Comparison of ENCODE assay signal across 23 cellular contexts in genomic region chr9:92709240-92709639, GRCh38.
"Had no signal": no experiment of that assay in that cellular context is flagged by ENCODE, and none has a peak within 500 bp of the region (broad histone marks: within the 10 kb centered on the region; RNA-seq: fewer than 3 reads in every experiment).

No MANE protein-coding gene starts in this region.

- H3K4me3 ChIP-seq: coronary artery, lower lobe of right lung, right atrium auricular region, upper lobe of left lung had no signal

- ATAC-seq: left colon, lower lobe of right lung, SK-N-SH treated with all-trans-retinoic acid at 6 μM for 48 hours had no signal

- H3K4me3 Mint-ChIP-seq: activated CD4-positive, alpha-beta memory T cell treated with anti-CD3 and anti-CD28 coated beads, Interleukin-2, amount 10 ng/mL, durations not matched to agents 7 days and 5 days; activated T-cell treated with anti-CD3 and anti-CD28 coated beads, Interleukin-2, amount 50 U/mL, for 24 hours; central memory CD8-positive, alpha-beta T cell; mesothelial cell of epicardium; nephron progenitor cell; stimulated activated naive CD8-positive, alpha-beta T cell treated with anti-CD3 and anti-CD28 coated beads, Interleukin-15, Interleukin-2, amounts not matched to agents 100 ng/mL and 50 ng/mL, for 24 hours had no signal

- H3K27ac ChIP-seq: coronary artery, lower lobe of right lung, right atrium auricular region, upper lobe of left lung had no signal

- H3K9me3 ChIP-seq: lower lobe of right lung, right atrium auricular region, upper lobe of left lung had no signal

- H3K27me3 Mint-ChIP-seq: activated CD4-positive, alpha-beta memory T cell treated with anti-CD3 and anti-CD28 coated beads, Interleukin-2, amount 10 ng/mL, durations not matched to agents 7 days and 5 days; activated T-cell treated with anti-CD3 and anti-CD28 coated beads, Interleukin-2, amount 50 U/mL, for 24 hours; central memory CD8-positive, alpha-beta T cell; progenitor cell of endocrine pancreas; stimulated activated naive CD8-positive, alpha-beta T cell treated with anti-CD3 and anti-CD28 coated beads, Interleukin-15, Interleukin-2, amounts not matched to agents 100 ng/mL and 50 ng/mL, for 24 hours had no signal

- H3K27me3 ChIP-seq: right atrium auricular region, upper lobe of left lung had no signal

- H3K9me3 Mint-ChIP-seq: activated CD4-positive, alpha-beta memory T cell treated with anti-CD3 and anti-CD28 coated beads, Interleukin-2, amount 10 ng/mL, durations not matched to agents 7 days and 5 days; activated T-cell treated with anti-CD3 and anti-CD28 coated beads, Interleukin-2, amount 50 U/mL, for 24 hours; central memory CD8-positive, alpha-beta T cell; stimulated activated naive CD8-positive, alpha-beta T cell treated with anti-CD3 and anti-CD28 coated beads, Interleukin-15, Interleukin-2, amounts not matched to agents 100 ng/mL and 50 ng/mL, for 24 hours had no signal

- FAIRE-seq: endothelial cell of umbilical vein had no signal

- H3K27ac Mint-ChIP-seq: activated T-cell treated with anti-CD3 and anti-CD28 coated beads, Interleukin-2, amount 50 U/mL, for 24 hours; mesothelial cell of epicardium; nephron progenitor cell; progenitor cell of endocrine pancreas; stimulated activated naive CD8-positive, alpha-beta T cell treated with anti-CD3 and anti-CD28 coated beads, Interleukin-15, Interleukin-2, amounts not matched to agents 100 ng/mL and 50 ng/mL, for 24 hours had no signal

- H3K4me1 Mint-ChIP-seq: mesothelial cell of epicardium had no signal

- DNase-seq: activated CD4-positive, alpha-beta memory T cell treated with anti-CD3 and anti-CD28 coated beads, Interleukin-2, amount 10 ng/mL, durations not matched to agents 7 days and 5 days; activated CD4-positive, CD25-positive, alpha-beta regulatory T cell treated with anti-CD3 and anti-CD28 coated beads, Interleukin-2, amount 50 U/mL, for 72 hours; activated effector memory CD4-positive, alpha-beta T cell treated with Interleukin-2 at 50 U/mL for 16 hours; activated naive CD4-positive, alpha-beta T cell treated with anti-CD3 and anti-CD28 coated beads, Interleukin-2, amount 50 U/mL, for 16 hours; activated T-cell treated with anti-CD3 and anti-CD28 coated beads, Interleukin-2, amount 50 U/mL, for 24 hours; effector CD4-positive, alpha-beta T cell; glutamatergic neuron; hypothalamus; lower lobe of right lung; nephron progenitor cell; occipital lobe; T-helper 1 cell; T1000; upper lobe of left lung had no signal
